19 cellular contexts compared by ENCODE assay signal in the genomic region with DNA sequence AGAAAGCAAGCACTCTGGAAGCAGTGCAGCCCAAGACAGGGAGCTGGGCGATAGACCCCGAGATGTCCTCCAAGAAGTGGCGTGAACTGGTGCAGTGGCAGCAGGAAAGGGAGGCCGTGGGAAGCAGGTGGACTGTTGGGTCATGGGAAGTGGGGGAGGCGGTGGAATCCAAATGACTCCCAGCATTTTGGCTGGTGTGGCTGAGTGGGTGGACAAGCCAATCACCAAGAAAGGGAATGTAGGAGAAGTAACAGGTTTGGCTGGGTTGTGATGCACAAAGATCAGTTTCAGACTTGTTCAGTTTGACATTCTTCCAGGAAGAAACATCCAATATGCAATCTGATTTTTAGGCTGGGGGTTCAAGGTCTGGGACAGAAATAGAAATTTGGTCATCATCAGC. TPM values are rescaled to one million over a fixed set of nuclear protein-coding genes. Genes with fewer than 3 reads are reported as not detected.
DNase-seq lines count a peak whose midpoint lies in the region; ATAC-seq and TF ChIP-seq lines count a peak whose summit lies in the region.
"Had no signal": no experiment of that assay in that cellular context is flagged by ENCODE, and none has a peak within 500 bp of the region (broad histone marks: within the 10 kb centered on the region; RNA-seq: fewer than 3 reads in every experiment).

No MANE protein-coding gene starts in this region.

- H2BK12ac ChIP-seq in trophoblast cell (ENCODE audit: low read length) = peak overlapping the region; percentile 59

- DNase-seq in D341Med (ENCODE audit: low spot score) = peak; percentile 37
- peak; percentile 37 for DNase-seq in MCF 10A (ENCODE audit: unreplicated experiment)
- peak; percentile 44 to 58 for DNase-seq in foreskin keratinocyte
- DNase-seq in trophoblast cell = no peak
- DNase-seq in COLO668 (lab: John Stamatoyannopoulos, UW; ENCODE audit: unreplicated experiment) = no peak
- DNase-seq in NCI-H187 treated with DMSO at 0.1 percent for 48 hours (lab: John Stamatoyannopoulos, UW) = no peak
- DNase-seq: 8988T; CD4-positive, alpha-beta memory T cell; DMS79 treated with DMSO at 0.1 percent for 48 hours; MG63; NCI-H1092; NCI-H146; NCI-H2081 treated with DMSO at 0.1 percent for 48 hours; NCI-H510A treated with DMSO at 0.1 percent for 48 hours; NCI-H82; PC-9 had no signal

- H3K27me3 ChIP-seq in foreskin keratinocyte (no peaks in the 10 kb centered on the region), trophoblast cell (ENCODE audit: insufficient read depth, low read length) (no peaks in the 10 kb centered on the region)
- H3K27me3 ChIP-seq: MG63 had no signal

- no peak overlapping the region for H3K4ac ChIP-seq in trophoblast cell (ENCODE audit: low read depth, low read length)

- no peaks in the 10 kb centered on the region for H3K36me3 Mint-ChIP-seq in MCF 10A (ENCODE audit: insufficient read depth, unreplicated experiment)
- H3K36me3 Mint-ChIP-seq: CD4-positive, alpha-beta memory T cell had no signal

- H3K18ac ChIP-seq in trophoblast cell (ENCODE audit: low read length) = no peak overlapping the region

- H3K9ac ChIP-seq in trophoblast cell (ENCODE audit: low read length) = no peak overlapping the region

- TF ChIP-seq CTCF in MCF 10A (IDR thresholded peaks at IDR 0.05; ENCODE audit: unreplicated experiment) (no peak), foreskin keratinocyte (conservative IDR thresholded peaks at IDR 0.05) (no peak)

- WGBS in trophoblast cell (ENCODE audit: extremely low coverage, insufficient coverage, insufficient read length) = no CpG with 5 or more reads among the region's 5 CpGs

- CTCF ChIA-PET in MCF 10A (lab: Yijun Ruan, JAX) = no interaction called here

- POLR2A ChIA-PET in MCF 10A (lab: Yijun Ruan, JAX) = interaction anchor here (1.6 kb wide), 1 partner anchor 16 kb away, joined by 3 read pairs; no protein-coding TSS in a partner anchor

- no peaks in the 10 kb centered on the region for H3K36me3 ChIP-seq in trophoblast cell (ENCODE audit: control insufficient read depth in 1 of 2, insufficient read depth in 2 of 2, low read length in 2 of 2)
- H3K36me3 ChIP-seq: MG63 had no signal

- H3K4me1 ChIP-seq in foreskin keratinocyte (peaks cover 9% of the 10 kb centered on the region), trophoblast cell (ENCODE audit: control insufficient read depth in 1 of 2, insufficient read depth in 2 of 2, low read length in 2 of 2) (peaks cover 7 to 10% of the 10 kb centered on the region in 2 experiments)

- no TSS peak for BruUV-seq in MCF 10A (replicated peaks; lab: Mats Ljungman, UMichigan)

- no peak overlapping the region for H3K14ac ChIP-seq in trophoblast cell (ENCODE audit: low read length)

- no peak overlapping the region for H3K27ac ChIP-seq in foreskin keratinocyte
- H3K27ac ChIP-seq in trophoblast cell (ENCODE audit: low read depth, low read length) = no peak overlapping the region
- H3K27ac ChIP-seq: PC-9 had no signal

- ATAC-seq in foreskin keratinocyte (peak; percentile 54), HG02642 (IDR thresholded peaks at IDR 0.05; ENCODE audit: poor library complexity, unreplicated experiment) (no peak), HG03439 (IDR thresholded peaks at IDR 0.05; ENCODE audit: unreplicated experiment) (no peak)
- ATAC-seq: HCT116 had no signal

- intact Hi-C loops in MCF 10A (cut with micrococcal nuclease) = no loop called here

- H3K4me3 ChIP-seq in trophoblast cell (ENCODE audit: low read depth, low read length) = no peak overlapping the region
- H3K4me3 ChIP-seq: MG63, PC-9 had no signal

- no peak overlapping the region for H4K12ac ChIP-seq in trophoblast cell (ENCODE audit: low read depth, low read length)

- H2BK120ac ChIP-seq in trophoblast cell (ENCODE audit: insufficient read depth, low read length, poor library complexity) = peak overlapping the region; percentile 10

- H3K4me1 Mint-ChIP-seq in MCF 10A (ENCODE audit: insufficient read depth, unreplicated experiment) = peaks cover 5% of the 10 kb centered on the region
- H3K4me1 Mint-ChIP-seq: CD4-positive, alpha-beta memory T cell had no signal

- H3K4me2 ChIP-seq in trophoblast cell (ENCODE audit: low read length) = no peak overlapping the region
- H3K4me2 ChIP-seq: PC-9 had no signal

- no peaks in the 10 kb centered on the region for H3K79me2 ChIP-seq in trophoblast cell (ENCODE audit: control insufficient read depth, insufficient read depth, low read length, poor library complexity)

- peaks cover 4% of the 10 kb centered on the region for H3K79me1 ChIP-seq in trophoblast cell (ENCODE audit: low read length)

- H4K91ac ChIP-seq in trophoblast cell (ENCODE audit: low read depth, low read length) = no peak overlapping the region

- peaks cover 2% of the 10 kb centered on the region for H3K9me3 ChIP-seq in trophoblast cell (ENCODE audit: insufficient read depth, low read depth, low read length)
- H3K9me3 ChIP-seq: MG63 had no signal

- no peak overlapping the region for H2AK5ac ChIP-seq in trophoblast cell (ENCODE audit: low read length)

- H3K27me3 Mint-ChIP-seq in MCF 10A (ENCODE audit: insufficient read depth, unreplicated experiment) = no peaks in the 10 kb centered on the region

- H3K23ac ChIP-seq in trophoblast cell (ENCODE audit: low read length) = no peak overlapping the region

- peak overlapping the region; percentile 42 for H2BK5ac ChIP-seq in trophoblast cell (ENCODE audit: low read depth, low read length, poor library complexity)

- no peak overlapping the region for H3K4me3 Mint-ChIP-seq in MCF 10A (ENCODE audit: unreplicated experiment)
- H3K4me3 Mint-ChIP-seq: CD4-positive, alpha-beta memory T cell had no signal

- H3K27ac Mint-ChIP-seq in MCF 10A (ENCODE audit: low read depth, unreplicated experiment) = no peak overlapping the region
- H3K27ac Mint-ChIP-seq: CD4-positive, alpha-beta memory T cell had no signal

- H2AFZ ChIP-seq in trophoblast cell (ENCODE audit: insufficient read depth, low read length, poor library complexity) = no peak overlapping the region
- H2AFZ ChIP-seq: PC-9 had no signal

- peaks cover 8% of the 10 kb centered on the region for H3K9me3 Mint-ChIP-seq in MCF 10A (ENCODE audit: unreplicated experiment)

- no peak overlapping the region for H4K8ac ChIP-seq in trophoblast cell (ENCODE audit: low read depth, low read length)

RNA-seq across cellular contexts. Expression of a gene that starts 46.0 kb away (rescaled TPM):
- 165 and 180 TPM in 2 replicates for total RNA-seq in MCF 10A (2022)
- 183 and 195 TPM in 2 replicates for total RNA-seq in foreskin keratinocyte
- polyA plus RNA-seq in foreskin keratinocyte = 87.7 and 102 TPM in 2 replicates
- polyA plus RNA-seq in trophoblast cell (2013) = 222 and 228 TPM in 2 replicates

Comparison
In these comparisons a context has a peak if more than half of its experiments do, and no peak if none do; other contexts are left out.
1. DNase-seq: peak in D341Med (single experiment), MCF 10A (single experiment) and foreskin keratinocyte (2 of 2); none in trophoblast cell (0 of 2), COLO668 (single experiment) and NCI-H187 treated with DMSO at 0.1 percent for 48 hours (single experiment).